Comparison of ENCODE assay signal across 10 cellular contexts in the genomic region with DNA sequence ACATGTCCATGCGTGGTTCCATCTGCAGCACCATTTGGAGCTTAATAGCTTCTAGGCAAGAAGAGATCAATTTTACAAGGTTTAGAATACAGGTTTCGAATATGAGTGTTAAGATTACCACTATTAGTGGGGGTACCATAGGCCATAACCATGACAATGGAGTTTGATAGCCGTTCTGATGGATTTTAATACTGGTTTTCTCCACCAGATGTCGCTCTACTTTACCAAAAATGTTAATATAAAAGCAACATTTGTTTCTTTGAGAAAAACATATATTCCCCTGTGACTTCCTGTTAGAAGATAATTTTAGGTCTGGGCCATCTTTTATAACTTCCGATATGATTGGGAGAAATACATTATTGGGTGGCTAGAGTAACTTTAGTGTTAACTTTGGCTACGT.
DNase-seq lines count a peak whose midpoint lies in the region; ATAC-seq and TF ChIP-seq lines count a peak whose summit lies in the region.
"Had no signal": no experiment of that assay in that cellular context is flagged by ENCODE, and none has a peak within 500 bp of the region (broad histone marks: within the 10 kb centered on the region; RNA-seq: fewer than 3 reads in every experiment).

No MANE protein-coding gene starts in this region.

- ATAC-seq in activated naive CD4-positive, alpha-beta T cell treated with anti-CD3 and anti-CD28 coated beads, Interleukin-2, amount 50 U/mL, for 72 hours, result no peak
- ATAC-seq in GM19324 (IDR thresholded peaks at IDR 0.05; ENCODE audit: low FRiP score, unreplicated experiment) (no peak), GM21528 (IDR thresholded peaks at IDR 0.05; ENCODE audit: low FRiP score, unreplicated experiment) (no peak)

- H3K27ac ChIP-seq in 22Rv1 (no peak overlapping the region), sigmoid colon (no peak overlapping the region)
- H3K27ac ChIP-seq: BLaER1 treated with 17β-estradiol and CSF1 and Interleukin-3, amounts not matched to agents 10 nM and 100 nM had no signal

- H3K27ac Mint-ChIP-seq in activated naive CD4-positive, alpha-beta T cell treated with anti-CD3 and anti-CD28 coated beads, Interleukin-2, amount 50 U/mL, for 72 hours, result no peak overlapping the region
- H3K27ac Mint-ChIP-seq: immature natural killer cell had no signal

- no peaks in the 10 kb centered on the region for H3K9me3 Mint-ChIP-seq in activated naive CD4-positive, alpha-beta T cell treated with anti-CD3 and anti-CD28 coated beads, Interleukin-2, amount 50 U/mL, for 72 hours
- H3K9me3 Mint-ChIP-seq: immature natural killer cell had no signal

- no peak for TF ChIP-seq POLR2A in sigmoid colon (IDR thresholded peaks at IDR 0.05)

- no peaks in the 10 kb centered on the region for H3K36me3 Mint-ChIP-seq in activated naive CD4-positive, alpha-beta T cell treated with anti-CD3 and anti-CD28 coated beads, Interleukin-2, amount 50 U/mL, for 72 hours
- H3K36me3 Mint-ChIP-seq: immature natural killer cell had no signal

- no peaks in the 10 kb centered on the region for H3K36me3 ChIP-seq in sigmoid colon
- H3K36me3 ChIP-seq: BLaER1 treated with 17β-estradiol and CSF1 and Interleukin-3, amounts not matched to agents 10 nM and 100 nM had no signal

- peak; percentile 32 for TF ChIP-seq CTCF in 22Rv1 (IDR thresholded peaks at IDR 0.05)
- TF ChIP-seq CTCF in GM12873 (IDR thresholded peaks at IDR 0.05; ENCODE audit: insufficient read depth, low read depth, low read length, missing control alignments), result peak; percentile 51
- peak; percentile 20 for TF ChIP-seq CTCF in epithelial cell of esophagus (IDR thresholded peaks at IDR 0.05; ENCODE audit: insufficient read depth, low read depth, low read length, missing control alignments)
- TF ChIP-seq CTCF in sigmoid colon (IDR thresholded peaks at IDR 0.05), result no peak

- intact Hi-C loops in sigmoid colon (cut with DNase I), result no loop called here

- H3K9me3 ChIP-seq in sigmoid colon, result no peaks in the 10 kb centered on the region

- H3K27me3 ChIP-seq in sigmoid colon, result no peaks in the 10 kb centered on the region

- H3K4me1 ChIP-seq in sigmoid colon, result no peaks in the 10 kb centered on the region
- H3K4me1 ChIP-seq: BLaER1 treated with 17β-estradiol and CSF1 and Interleukin-3, amounts not matched to agents 10 nM and 100 nM had no signal

- DNase-seq in OCI-M1 (lab: John Stamatoyannopoulos, UW) (peak; percentile 53), epithelial cell of esophagus (ENCODE audit: low read depth) (peak; percentile 0), sigmoid colon (no peak)
- DNase-seq in activated naive CD4-positive, alpha-beta T cell treated with anti-CD3 and anti-CD28 coated beads, Interleukin-2, amount 50 U/mL, for 72 hours (ENCODE audit: low spot score in 2 of 2), result no peak

- WGBS in sigmoid colon, 2 donors, result 66 to 72% methylated on average over 6 of the region's 6 CpGs

- H3K4me3 ChIP-seq in epithelial cell of esophagus (ENCODE audit: low read length) (no peak overlapping the region), sigmoid colon (no peak overlapping the region)
- H3K4me3 ChIP-seq: BLaER1 treated with 17β-estradiol and CSF1 and Interleukin-3, amounts not matched to agents 10 nM and 100 nM had no signal

- TF ChIP-seq EP300 in sigmoid colon (IDR thresholded peaks at IDR 0.05), result no peak

Comparison
In these comparisons a context has a peak if more than half of its experiments do, and no peak if none do; other contexts are left out.
1. CTCF ChIP-seq: peak in 22Rv1 (single experiment), GM12873 (single experiment) and epithelial cell of esophagus (single experiment); none in sigmoid colon (0 of 4).
2. DNase-seq: peak in OCI-M1 (single experiment) and epithelial cell of esophagus (single experiment); none in activated naive CD4-positive, alpha-beta T cell treated with anti-CD3 and anti-CD28 coated beads, Interleukin-2, amount 50 U/mL, for 72 hours (0 of 2) and sigmoid colon (single experiment).